In genomic region chr20:5796369-5797040, GRCh38 we compare ENCODE assay signal across 19 cellular contexts. TPM values are rescaled to one million over a fixed set of nuclear protein-coding genes. Genes with fewer than 3 reads are reported as not detected.
DNase-seq lines count a peak whose midpoint lies in the region; ATAC-seq and TF ChIP-seq lines count a peak whose summit lies in the region.
"Had no signal": no experiment of that assay in that cellular context is flagged by ENCODE, and none has a peak within 500 bp of the region (broad histone marks: within the 10 kb centered on the region; RNA-seq: fewer than 3 reads in every experiment).

No MANE protein-coding gene starts in this region.

- TF ChIP-seq CTCF in DOHH2 (IDR thresholded peaks at IDR 0.05; ENCODE audit: low read depth, low read length, poor library complexity, severe bottlenecking) = no peak
- no peak for TF ChIP-seq CTCF in SU-DHL-6 (IDR thresholded peaks at IDR 0.05; ENCODE audit: insufficient read depth, low read length, poor library complexity, severe bottlenecking)
- no peak for TF ChIP-seq CTCF in hepatocyte (IDR thresholded peaks at IDR 0.05; ENCODE audit: poor library complexity)
- TF ChIP-seq CTCF in uterus (IDR thresholded peaks at IDR 0.05) = no peak

- H3K4me1 ChIP-seq in DOHH2 (ENCODE audit: control insufficient read depth, low read length) = peaks cover 87% of the 10 kb centered on the region
- H3K4me1 ChIP-seq in hepatocyte (ENCODE audit: insufficient read depth) = peaks cover 5% of the 10 kb centered on the region
- no peaks in the 10 kb centered on the region for H3K4me1 ChIP-seq in uterus
- H3K4me1 ChIP-seq: BE2C had no signal

- H3K27ac ChIP-seq in DOHH2 (ENCODE audit: low read depth, low read length) (peak overlapping the region; percentile 90), SU-DHL-6 (ENCODE audit: low read depth, low read length) (peak overlapping the region; percentile 99), hepatocyte (no peak overlapping the region), uterus (no peak overlapping the region)
- H3K27ac ChIP-seq: KMS-11 had no signal

- H3K4me3 Mint-ChIP-seq in stimulated activated memory B cell treated with anti-CD40 and anti-IgM and Interleukin-4, amounts not matched to agents 10 μg/mL and 1 μg/mL and 100 μg/mL, for 72 hours = no peak overlapping the region
- H3K4me3 Mint-ChIP-seq: CD8-positive, alpha-beta T cell had no signal

- H3K9me2 ChIP-seq in DOHH2 (replicated peaks; ENCODE audit: control insufficient read depth, low read length) (no peaks in the 10 kb centered on the region), SU-DHL-6 (replicated peaks; ENCODE audit: insufficient read depth, low read length) (no peaks in the 10 kb centered on the region), hepatocyte (replicated peaks; ENCODE audit: insufficient read depth) (no peaks in the 10 kb centered on the region)

- no peak for DNase-seq in hepatocyte (ENCODE audit: low spot score)
- DNase-seq in kidney tubule cell (ENCODE audit: low spot score) = no peak
- no peak for DNase-seq in uterus
- DNase-seq: BE2C; CD8-positive, alpha-beta T cell; DMS79 treated with DMSO at 0.1 percent for 48 hours; GOT3; NCI-H1436; NCI-H2029; NCI-H2171 treated with DMSO at 0.1 percent for 48 hours; NCI-H82 had no signal

- peaks cover 22% of the 10 kb centered on the region for H3K36me3 Mint-ChIP-seq in stimulated activated memory B cell treated with anti-CD40 and anti-IgM and Interleukin-4, amounts not matched to agents 10 μg/mL and 1 μg/mL and 100 μg/mL, for 72 hours

- H3K27me3 ChIP-seq in DOHH2 (ENCODE audit: control insufficient read depth, low read length) = no peaks in the 10 kb centered on the region
- H3K27me3 ChIP-seq in SU-DHL-6 (ENCODE audit: low read length) = no peaks in the 10 kb centered on the region
- H3K27me3 ChIP-seq in hepatocyte = no peaks in the 10 kb centered on the region
- no peaks in the 10 kb centered on the region for H3K27me3 ChIP-seq in uterus
- H3K27me3 ChIP-seq: BE2C had no signal

- no peak overlapping the region for H2AFZ ChIP-seq in SU-DHL-6 (ENCODE audit: low read depth, low read length, severe bottlenecking)
- no peak overlapping the region for H2AFZ ChIP-seq in hepatocyte

- H3K4me1 Mint-ChIP-seq in stimulated activated memory B cell treated with anti-CD40 and anti-IgM and Interleukin-4, amounts not matched to agents 10 μg/mL and 1 μg/mL and 100 μg/mL, for 72 hours = peaks cover 31% of the 10 kb centered on the region

- no peak for TF ChIP-seq POLR2A in uterus (IDR thresholded peaks at IDR 0.05)

- ATAC-seq in stimulated activated memory B cell treated with anti-CD40 and anti-IgM and Interleukin-4, amounts not matched to agents 10 μg/mL and 1 μg/mL and 100 μg/mL, for 72 hours = no peak
- ATAC-seq in HG03354 (IDR thresholded peaks at IDR 0.05; ENCODE audit: poor library complexity, severe bottlenecking, unreplicated experiment) = no peak
- ATAC-seq: CD8-positive, alpha-beta T cell; Panc1; Right ventricle myocardium inferior had no signal

- intact Hi-C loops in uterus (cut with DNase I; ENCODE audit: low total_unique reads) = no loop called here

- H3K79me2 ChIP-seq in DOHH2 (ENCODE audit: control insufficient read depth, low read length) (peaks cover 22% of the 10 kb centered on the region), SU-DHL-6 (ENCODE audit: insufficient read depth, low read length) (peaks cover 25% of the 10 kb centered on the region; the same call in 1 of the 2 replicates), hepatocyte (no peaks in the 10 kb centered on the region)

- H3K9me3 Mint-ChIP-seq in stimulated activated memory B cell treated with anti-CD40 and anti-IgM and Interleukin-4, amounts not matched to agents 10 μg/mL and 1 μg/mL and 100 μg/mL, for 72 hours = peaks cover 2% of the 10 kb centered on the region
- H3K9me3 Mint-ChIP-seq: CD8-positive, alpha-beta T cell had no signal

- H3K27ac Mint-ChIP-seq in stimulated activated memory B cell treated with anti-CD40 and anti-IgM and Interleukin-4, amounts not matched to agents 10 μg/mL and 1 μg/mL and 100 μg/mL, for 72 hours = peak overlapping the region; percentile 98
- H3K27ac Mint-ChIP-seq: CD8-positive, alpha-beta T cell had no signal

- 85% methylated on average over 8 of the region's 8 CpGs for WGBS in hepatocyte (ENCODE audit: low lambda C conversion rate, missing lambda C conversion rate)

- H3K4me2 ChIP-seq in DOHH2 (ENCODE audit: low read length) (peak overlapping the region; percentile 64), SU-DHL-6 (ENCODE audit: low read depth, low read length, poor library complexity, severe bottlenecking) (peak overlapping the region; percentile 62), hepatocyte (peak overlapping the region; percentile 37)
- H3K4me2 ChIP-seq: KMS-11 had no signal

- H3K36me3 ChIP-seq in DOHH2 (ENCODE audit: control insufficient read depth, low read length) = peaks cover 30% of the 10 kb centered on the region
- peaks cover 5% of the 10 kb centered on the region; the same call in 1 of the 2 replicates for H3K36me3 ChIP-seq in SU-DHL-6 (ENCODE audit: low read length)
- no peaks in the 10 kb centered on the region for H3K36me3 ChIP-seq in hepatocyte (replicated peaks; ENCODE audit: insufficient read depth, low read depth)
- H3K36me3 ChIP-seq in uterus = no peaks in the 10 kb centered on the region
- H3K36me3 ChIP-seq: BE2C had no signal

- peak overlapping the region; percentile 41 for H3K9ac ChIP-seq in SU-DHL-6 (ENCODE audit: low read length)
- H3K9ac ChIP-seq: KMS-11 had no signal

- H3K4me3 ChIP-seq in DOHH2 (ENCODE audit: low read length) (no peak overlapping the region; the same call in 1 of the 2 replicates), SU-DHL-6 (ENCODE audit: insufficient read depth, low read length, poor library complexity, severe bottlenecking) (no peak overlapping the region), hepatocyte (no peak overlapping the region), uterus (no peak overlapping the region)
- H3K4me3 ChIP-seq: SK-N-MC had no signal

- H3K27me3 Mint-ChIP-seq in stimulated activated memory B cell treated with anti-CD40 and anti-IgM and Interleukin-4, amounts not matched to agents 10 μg/mL and 1 μg/mL and 100 μg/mL, for 72 hours = no peaks in the 10 kb centered on the region

- H3K9me3 ChIP-seq in DOHH2 (ENCODE audit: control insufficient read depth, insufficient read depth, low read length) (no peaks in the 10 kb centered on the region), SU-DHL-6 (ENCODE audit: insufficient read depth, low read length) (no peaks in the 10 kb centered on the region), hepatocyte (ENCODE audit: low read depth) (no peaks in the 10 kb centered on the region), uterus (no peaks in the 10 kb centered on the region)
- H3K9me3 ChIP-seq: BE2C had no signal

- H4K20me1 ChIP-seq in DOHH2 (ENCODE audit: control insufficient read depth, insufficient read depth, low read depth, low read length) (no peaks in the 10 kb centered on the region), SU-DHL-6 (ENCODE audit: low read depth, low read length) (no peaks in the 10 kb centered on the region), hepatocyte (ENCODE audit: insufficient read depth, poor library complexity, severe bottlenecking) (no peaks in the 10 kb centered on the region)

- H3F3A ChIP-seq in DOHH2 (ENCODE audit: control insufficient read depth, insufficient read depth) = peaks cover 15% of the 10 kb centered on the region
- peaks cover 58% of the 10 kb centered on the region for H3F3A ChIP-seq in SU-DHL-6 (ENCODE audit: insufficient read depth)

RNA-seq across cellular contexts. Expression of gene SHLD1, which starts 46.3 kb away (rescaled TPM):
- total RNA-seq in hepatocyte (5.9 and 8.3 TPM in 2 replicates), uterus (1 to 10 TPM; 1.8 to 9.7 (median 6.3) TPM)
- polyA plus RNA-seq in hepatocyte = 9.1 and 11.2 TPM in 2 replicates

Comparison
In these comparisons a context has a peak if more than half of its experiments do, and no peak if none do; other contexts are left out.
1. H3K27ac ChIP-seq: peak in DOHH2 (single experiment) and SU-DHL-6 (single experiment); none in hepatocyte (single experiment) and uterus (0 of 2).
2. Peak in every context shown above with its lines, with median percentiles within 50 percentile points of each other: H3K4me2 ChIP-seq.